Comparison of ENCODE assay signal across 23 cellular contexts in the genomic region with DNA sequence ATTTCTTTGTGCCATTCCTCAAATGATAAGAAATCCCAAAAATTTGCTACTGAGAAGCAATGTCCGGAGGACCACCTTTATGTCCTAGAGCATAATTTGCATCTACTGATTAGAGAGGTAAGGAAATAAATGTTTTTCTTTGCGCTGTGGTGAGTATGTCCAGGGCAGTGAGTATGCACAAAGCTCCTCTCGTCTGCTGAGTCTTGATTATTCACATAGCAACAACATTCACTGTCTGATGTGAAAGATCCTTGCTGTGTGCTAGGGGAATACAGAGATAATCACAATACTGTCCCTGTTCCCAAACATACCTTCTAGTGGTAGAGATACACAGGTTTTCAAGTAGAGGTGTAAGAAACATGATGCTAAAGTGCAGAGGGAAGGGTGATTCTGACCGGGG. TPM values are rescaled to one million over a fixed set of nuclear protein-coding genes. Genes with fewer than 3 reads are reported as not detected.
DNase-seq lines count a peak whose midpoint lies in the region; ATAC-seq, FAIRE-seq and TF ChIP-seq lines count a peak whose summit lies in the region.
"Had no signal": no experiment of that assay in that cellular context is flagged by ENCODE, and none has a peak within 500 bp of the region (broad histone marks: within the 10 kb centered on the region; RNA-seq: fewer than 3 reads in every experiment).

No MANE protein-coding gene starts in this region.

- no peaks in the 10 kb centered on the region for H4K20me1 ChIP-seq in HepG2 (ENCODE audit: insufficient read depth, low read length)

- no peak for DNase-seq in activated CD4-positive, alpha-beta T cell treated with anti-CD3 and anti-CD28 coated beads, Interleukin-2, amount 10 ng/mL, durations not matched to agents 24 days and 14 days
- no peak for DNase-seq in activated CD4-positive, alpha-beta T cell treated with anti-CD3 and anti-CD28 coated beads for 1 hour
- DNase-seq in HepG2 (ENCODE audit: low spot score) (no peak), right lobe of liver (no peak), trophoblast cell (no peak)
- DNase-seq in activated CD8-positive, alpha-beta memory T cell treated with anti-CD3 and anti-CD28 coated beads, Interleukin-2, amount 50 U/mL, for 4 hours: no peak
- DNase-seq: AML-193; Caco-2; CD4-positive, alpha-beta T cell; GOT3; H7; HFFc6 had no signal

- no peaks in the 10 kb centered on the region for H3K9me3 Mint-ChIP-seq in activated CD4-positive, alpha-beta T cell treated with anti-CD3 and anti-CD28 coated beads, Interleukin-2, amount 10 ng/mL, durations not matched to agents 24 days and 14 days
- H3K9me3 Mint-ChIP-seq in activated T-helper 17 cell treated with anti-CD3 and anti-CD28 coated beads, Interleukin-2, amount 50 U/mL, for 72 hours: no peaks in the 10 kb centered on the region
- H3K9me3 Mint-ChIP-seq: CD4-positive, alpha-beta T cell; HFFc6 had no signal

- H3K14ac ChIP-seq in trophoblast cell (ENCODE audit: low read length): no peak overlapping the region

- H3K36me3 Mint-ChIP-seq in activated CD4-positive, alpha-beta T cell treated with anti-CD3 and anti-CD28 coated beads, Interleukin-2, amount 10 ng/mL, durations not matched to agents 24 days and 14 days (ENCODE audit: low read depth): peaks cover 72% of the 10 kb centered on the region
- H3K36me3 Mint-ChIP-seq in activated T-helper 17 cell treated with anti-CD3 and anti-CD28 coated beads, Interleukin-2, amount 50 U/mL, for 72 hours (ENCODE audit: low read depth): peaks cover 100% of the 10 kb centered on the region

- no peak overlapping the region for H3K9ac ChIP-seq in HepG2 (ENCODE audit: insufficient read depth, low read depth, low read length)
- no peak overlapping the region for H3K9ac ChIP-seq in trophoblast cell (ENCODE audit: low read length)

- no peak overlapping the region for H3K4me3 ChIP-seq in HepG2 (replicated peaks in 1 of 3; ENCODE audit: insufficient read depth in 1 of 3, low read depth in 2 of 3, low read length in 3 of 3)
- no peak overlapping the region for H3K4me3 ChIP-seq in right lobe of liver
- H3K4me3 ChIP-seq in trophoblast cell (ENCODE audit: low read depth, low read length): no peak overlapping the region
- H3K4me3 ChIP-seq: A549 had no signal

- no peak overlapping the region for H3K4me2 ChIP-seq in HepG2 (ENCODE audit: low read depth, low read length)
- H3K4me2 ChIP-seq in trophoblast cell (ENCODE audit: low read length): no peak overlapping the region
- H3K4me2 ChIP-seq: A549 had no signal

- TF ChIP-seq RAD21 in HepG2 (CRISPR knock-in tag; IDR thresholded peaks at IDR 0.05): no peak

- no TSS peak for BruUV-seq in HepG2 (replicated peaks; lab: Mats Ljungman, UMichigan)

- peak overlapping the region; percentile 80 for H3K23ac ChIP-seq in trophoblast cell (ENCODE audit: low read length)

- H2BK12ac ChIP-seq in trophoblast cell (ENCODE audit: low read length): no peak overlapping the region

- H3K9me3 ChIP-seq in HepG2 (ENCODE audit: low read length) (no peaks in the 10 kb centered on the region), right lobe of liver (no peaks in the 10 kb centered on the region), trophoblast cell (ENCODE audit: insufficient read depth, low read depth, low read length) (no peaks in the 10 kb centered on the region)
- H3K9me3 ChIP-seq: A549, Caco-2 had no signal

- H2BK5ac ChIP-seq in trophoblast cell (ENCODE audit: low read depth, low read length, poor library complexity): no peak overlapping the region

- no peak overlapping the region for H4K8ac ChIP-seq in trophoblast cell (ENCODE audit: low read depth, low read length)

- H2AFZ ChIP-seq in HepG2 (ENCODE audit: low read length) (no peak overlapping the region), trophoblast cell (ENCODE audit: insufficient read depth, low read length, poor library complexity) (no peak overlapping the region)

- POLR2A ChIA-PET in HepG2 (lab: Yijun Ruan, JAX): interaction anchor here (1.3 to 4.1 kb wide), 2 partner anchors 12 to 56 kb away, joined by 5 to 13 read pairs; a partner anchor contains a TSS

- CTCF ChIA-PET in HepG2 (lab: Yijun Ruan, JAX; ENCODE audit: low intra/inter-chr PET ratio, low total read pairs): no interaction called here

- H3K27me3 Mint-ChIP-seq in activated CD4-positive, alpha-beta T cell treated with anti-CD3 and anti-CD28 coated beads, Interleukin-2, amount 10 ng/mL, durations not matched to agents 24 days and 14 days: no peaks in the 10 kb centered on the region
- H3K27me3 Mint-ChIP-seq in activated T-helper 17 cell treated with anti-CD3 and anti-CD28 coated beads, Interleukin-2, amount 50 U/mL, for 72 hours: no peaks in the 10 kb centered on the region
- H3K27me3 Mint-ChIP-seq: CD4-positive, alpha-beta T cell had no signal

- H3K27ac ChIP-seq in HepG2 (ENCODE audit: extremely low read length, insufficient read depth, low read length): no peak overlapping the region
- H3K27ac ChIP-seq in right lobe of liver: no peak overlapping the region
- no peak overlapping the region for H3K27ac ChIP-seq in trophoblast cell (ENCODE audit: low read depth, low read length)
- H3K27ac ChIP-seq: 22Rv1, A549, C4-2B, HL-60 had no signal

- H4K12ac ChIP-seq in trophoblast cell (ENCODE audit: low read depth, low read length): no peak overlapping the region

- no peak overlapping the region for H2AK5ac ChIP-seq in trophoblast cell (ENCODE audit: low read length)

- TF ChIP-seq POLR2A in HepG2 (IDR thresholded peaks at IDR 0.05; ENCODE audit: insufficient read depth in 1 of 2, low read depth in 2 of 2, low read length in 2 of 2) (no peak), right lobe of liver (IDR thresholded peaks at IDR 0.05) (no peak)

- H3K27ac Mint-ChIP-seq in activated CD4-positive, alpha-beta T cell treated with anti-CD3 and anti-CD28 coated beads, Interleukin-2, amount 10 ng/mL, durations not matched to agents 24 days and 14 days: peak overlapping the region; percentile 23
- peak overlapping the region; percentile 3 for H3K27ac Mint-ChIP-seq in activated T-helper 17 cell treated with anti-CD3 and anti-CD28 coated beads, Interleukin-2, amount 50 U/mL, for 72 hours
- H3K27ac Mint-ChIP-seq: CD4-positive, alpha-beta T cell; HFFc6 had no signal

- no peak for TF ChIP-seq EP300 in HepG2 (IDR thresholded peaks at IDR 0.05; ENCODE audit: low read depth in 2 of 2, low read length in 2 of 2)
- no peak for TF ChIP-seq EP300 in HepG2 (CRISPR knock-in tag; IDR thresholded peaks at IDR 0.05; ENCODE audit: borderline replicate concordance)

- peaks cover 3% of the 10 kb centered on the region for H3K4me1 Mint-ChIP-seq in activated CD4-positive, alpha-beta T cell treated with anti-CD3 and anti-CD28 coated beads, Interleukin-2, amount 10 ng/mL, durations not matched to agents 24 days and 14 days
- no peaks in the 10 kb centered on the region for H3K4me1 Mint-ChIP-seq in activated T-helper 17 cell treated with anti-CD3 and anti-CD28 coated beads, Interleukin-2, amount 50 U/mL, for 72 hours

- FAIRE-seq in HepG2 (lab: Jason Lieb, UNC): no peak
- FAIRE-seq: A549, D721Med, G401.6, GM12891 had no signal

- H4K91ac ChIP-seq in trophoblast cell (ENCODE audit: low read depth, low read length): no peak overlapping the region

- H3K18ac ChIP-seq in trophoblast cell (ENCODE audit: low read length): no peak overlapping the region

- H3K79me1 ChIP-seq in trophoblast cell (ENCODE audit: low read length): no peaks in the 10 kb centered on the region

- no peak overlapping the region for H3K4me3 Mint-ChIP-seq in activated CD4-positive, alpha-beta T cell treated with anti-CD3 and anti-CD28 coated beads, Interleukin-2, amount 10 ng/mL, durations not matched to agents 24 days and 14 days
- H3K4me3 Mint-ChIP-seq in activated T-helper 17 cell treated with anti-CD3 and anti-CD28 coated beads, Interleukin-2, amount 50 U/mL, for 72 hours: no peak overlapping the region
- H3K4me3 Mint-ChIP-seq: CD4-positive, alpha-beta T cell; HFFc6 had no signal

- no peaks in the 10 kb centered on the region for H3K27me3 ChIP-seq in HepG2 (ENCODE audit: control insufficient read depth in 1 of 2, insufficient read depth in 2 of 2, low read length in 2 of 2)
- no peaks in the 10 kb centered on the region for H3K27me3 ChIP-seq in right lobe of liver
- H3K27me3 ChIP-seq in trophoblast cell (ENCODE audit: insufficient read depth, low read length): no peaks in the 10 kb centered on the region

- H2BK120ac ChIP-seq in trophoblast cell (ENCODE audit: insufficient read depth, low read length, poor library complexity): no peak overlapping the region

- ATAC-seq in HepG2: no peak
- no peak for ATAC-seq in right lobe of liver
- no peak for ATAC-seq in activated T-helper 17 cell treated with anti-CD3 and anti-CD28 coated beads, Interleukin-2, amount 50 U/mL, for 72 hours (replicated peaks)
- ATAC-seq in GM18909 (IDR thresholded peaks at IDR 0.05; ENCODE audit: poor library complexity, unreplicated experiment): no peak
- ATAC-seq: A549, HCT116 had no signal

- H3K4me1 ChIP-seq in HepG2 (ENCODE audit: insufficient read depth, low read length) (0 out of 2 replicates have a peak, but pooled peaks cover under 1% of the 10 kb centered on the region), right lobe of liver (no peaks in the 10 kb centered on the region), trophoblast cell (ENCODE audit: control insufficient read depth in 1 of 2, insufficient read depth in 2 of 2, low read length in 2 of 2) (no peaks in the 10 kb centered on the region)
- H3K4me1 ChIP-seq: A549 had no signal

- H3K4ac ChIP-seq in trophoblast cell (ENCODE audit: low read depth, low read length): no peak overlapping the region

- in situ Hi-C loops in HepG2 (cut with HindIII; ENCODE audit: extremely low pct_ligation_motif_present, low pct_unique_long_range_greater_than_20kb): no loop called here

- H3K79me2 ChIP-seq in HepG2 (ENCODE audit: insufficient read depth, low read length): no peaks in the 10 kb centered on the region
- no peaks in the 10 kb centered on the region for H3K79me2 ChIP-seq in trophoblast cell (ENCODE audit: control insufficient read depth, insufficient read depth, low read length, poor library complexity)

- intact Hi-C loops in activated CD4-positive, alpha-beta T cell treated with anti-CD3 and anti-CD28 coated beads, Interleukin-2, amount 10 ng/mL, durations not matched to agents 24 days and 14 days (cut with micrococcal nuclease): no loop called here
- intact Hi-C loops in HepG2 (cut with micrococcal nuclease; ENCODE audit: unreplicated experiment) (no loop called here), right lobe of liver (cut with DNase I) (no loop called here)

- TF ChIP-seq CTCF in HepG2 (CRISPR knock-in tag; IDR thresholded peaks at IDR 0.05) (no peak), right lobe of liver (IDR thresholded peaks at IDR 0.05) (no peak)

- H3K36me3 ChIP-seq in HepG2 (replicated peaks in 1 of 2; ENCODE audit: control insufficient read depth in 1 of 2, insufficient read depth in 2 of 2, low read length in 2 of 2): peaks cover 15 to 78% of the 10 kb centered on the region in 2 experiments
- H3K36me3 ChIP-seq in right lobe of liver: peaks cover 0 to 91% (median 45%) of the 10 kb centered on the region in 4 donors
- peaks cover 27 to 44% of the 10 kb centered on the region in 2 experiments for H3K36me3 ChIP-seq in trophoblast cell (ENCODE audit: control insufficient read depth in 1 of 2, insufficient read depth in 2 of 2, low read length in 2 of 2)

- 100% methylated on average over 4 of the region's 4 CpGs for WGBS in HepG2 (ENCODE audit: low lambda C conversion rate)
- WGBS in right lobe of liver (ENCODE audit: insufficient coverage, low coverage, low lambda C conversion rate, missing lambda C conversion rate): 67% methylated on average over 2 of the region's 4 CpGs
- WGBS in trophoblast cell (ENCODE audit: extremely low coverage, insufficient coverage, insufficient read length): no CpG with 5 or more reads among the region's 4 CpGs

RNA-seq across cellular contexts. Expression of a gene that starts 12.3 kb away (rescaled TPM):
- 48.5 and 55.1 TPM in 2 replicates for total RNA-seq in activated CD4-positive, alpha-beta T cell treated with anti-CD3 and anti-CD28 coated beads, Interleukin-2, amount 10 ng/mL, durations not matched to agents 24 days and 14 days
- total RNA-seq in HepG2 (2016; rRNA removed; fragmentation: Illumina TruSeq; extraction: Trizol) (31.3 and 37.0 TPM in 2 replicates), right lobe of liver (10 to 100 TPM in 1 of 6 experiments, 1 to 10 TPM in 5; 4.8 to 10.1 (median 8.5) TPM)
- total RNA-seq in HepG2 (2016; cell fraction: cytosol; rRNA removed; fragmentation: Illumina TruSeq; extraction: Trizol; ENCODE audit: low read depth): 8.3 and 9.8 TPM in 2 replicates
- 31.5 and 35.3 TPM in 2 replicates for total RNA-seq in HepG2 (2016; cell fraction: insoluble cytoplasmic fraction; rRNA removed; fragmentation: Illumina TruSeq; extraction: Trizol)
- 11.6 and 12.4 TPM in 2 replicates for total RNA-seq in HepG2 (2016; cell fraction: membrane; rRNA removed; fragmentation: Illumina TruSeq; extraction: Trizol)
- 49.0 and 52.1 TPM in 2 replicates for total RNA-seq in HepG2 (2016; cell fraction: nucleus; rRNA removed; fragmentation: Illumina TruSeq; extraction: Trizol)
- polyA plus RNA-seq in HepG2 (2011; rRNA removed): 18.0 and 23.1 TPM in 2 replicates
- polyA plus RNA-seq in HepG2 (2011; cell fraction: cytosol; rRNA removed): 6.8 and 9.6 TPM in 2 replicates
- 43.3 and 55.5 TPM in 2 replicates for polyA plus RNA-seq in HepG2 (2011; cell fraction: nucleus; rRNA removed)
- polyA plus RNA-seq in HepG2 (2012): 11.6 and 17.1 TPM in 2 replicates
- 1.0 and 1.4 TPM in 2 replicates for polyA plus RNA-seq in HepG2 (2016; cell fraction: cytosol; fragmentation: Illumina TruSeq; extraction: Trizol; ENCODE audit: low read depth)
- polyA plus RNA-seq in HepG2 (2016; cell fraction: insoluble cytoplasmic fraction; fragmentation: Illumina TruSeq; extraction: Trizol; ENCODE audit: low read depth): 27.1 and 28.5 TPM in 2 replicates
- 2.1 and 2.8 TPM in 2 replicates for polyA plus RNA-seq in HepG2 (2016; cell fraction: membrane; fragmentation: Illumina TruSeq; extraction: Trizol; ENCODE audit: low read depth)
- polyA plus RNA-seq in HepG2 (2016; cell fraction: nucleus; fragmentation: Illumina TruSeq; extraction: Trizol; ENCODE audit: insufficient read depth, low read depth): 64.6 and 73.7 TPM in 2 replicates
- polyA minus RNA-seq in HepG2 (2011; rRNA and poly(A)+ RNA removed; ENCODE audit: low replicate concordance): 19.9 and 28.6 TPM in 2 replicates
- polyA minus RNA-seq in HepG2 (2011; cell fraction: cytosol; rRNA and poly(A)+ RNA removed): 7.9 and 9.3 TPM in 2 replicates
- polyA minus RNA-seq in HepG2 (2011; cell fraction: nucleus; rRNA and poly(A)+ RNA removed): 90.1 and 95.1 TPM in 2 replicates
- 10 to 100 TPM; 38.7 to 42.3 TPM for total RNA-seq in activated T-helper 17 cell treated with anti-CD3 and anti-CD28 coated beads, Interleukin-2, amount 50 U/mL, for 72 hours
- polyA plus RNA-seq in trophoblast cell (2013): 22.5 and 23.6 TPM in 2 replicates

RNA-seq across cellular contexts. Expression of a gene that starts 54.0 kb away (rescaled TPM):
- total RNA-seq in activated CD4-positive, alpha-beta T cell treated with anti-CD3 and anti-CD28 coated beads, Interleukin-2, amount 10 ng/mL, durations not matched to agents 24 days and 14 days: not detected in 2 replicates
- total RNA-seq in HepG2 (2016; rRNA removed; fragmentation: Illumina TruSeq; extraction: Trizol) (not detected in 2 replicates), right lobe of liver (not detected)
- total RNA-seq in HepG2 (2016; cell fraction: cytosol; rRNA removed; fragmentation: Illumina TruSeq; extraction: Trizol; ENCODE audit: low read depth): not detected in 2 replicates
- total RNA-seq in HepG2 (2016; cell fraction: insoluble cytoplasmic fraction; rRNA removed; fragmentation: Illumina TruSeq; extraction: Trizol): not detected in 2 replicates
- total RNA-seq in HepG2 (2016; cell fraction: membrane; rRNA removed; fragmentation: Illumina TruSeq; extraction: Trizol): not detected in 2 replicates
- total RNA-seq in HepG2 (2016; cell fraction: nucleus; rRNA removed; fragmentation: Illumina TruSeq; extraction: Trizol): not detected in 2 replicates
- polyA plus RNA-seq in HepG2 (2011; rRNA removed): 0.03 TPM in 1 of 2 replicates, not detected in the other
- polyA plus RNA-seq in HepG2 (2011; cell fraction: cytosol; rRNA removed): 0.08 TPM in 1 of 2 replicates, not detected in the other
- 0.05 TPM in 1 of 2 replicates, not detected in the other for polyA plus RNA-seq in HepG2 (2011; cell fraction: nucleus; rRNA removed)
- polyA plus RNA-seq in HepG2 (2012): 0.05 and 0.11 TPM in 2 replicates
- not detected in 2 replicates for polyA plus RNA-seq in HepG2 (2016; cell fraction: cytosol; fragmentation: Illumina TruSeq; extraction: Trizol; ENCODE audit: low read depth)
- polyA plus RNA-seq in HepG2 (2016; cell fraction: insoluble cytoplasmic fraction; fragmentation: Illumina TruSeq; extraction: Trizol; ENCODE audit: low read depth): not detected in 2 replicates
- not detected in 2 replicates for polyA plus RNA-seq in HepG2 (2016; cell fraction: membrane; fragmentation: Illumina TruSeq; extraction: Trizol; ENCODE audit: low read depth)
- not detected in 2 replicates for polyA plus RNA-seq in HepG2 (2016; cell fraction: nucleus; fragmentation: Illumina TruSeq; extraction: Trizol; ENCODE audit: insufficient read depth, low read depth)
- polyA minus RNA-seq in HepG2 (2011; rRNA and poly(A)+ RNA removed; ENCODE audit: low replicate concordance): not detected in 2 replicates
- polyA minus RNA-seq in HepG2 (2011; cell fraction: cytosol; rRNA and poly(A)+ RNA removed): not detected in 2 replicates
- 0.26 and 0.99 TPM in 2 replicates for polyA minus RNA-seq in HepG2 (2011; cell fraction: nucleus; rRNA and poly(A)+ RNA removed)
- not detected for total RNA-seq in activated T-helper 17 cell treated with anti-CD3 and anti-CD28 coated beads, Interleukin-2, amount 50 U/mL, for 72 hours
- 0.18 and 0.22 TPM in 2 replicates for polyA plus RNA-seq in trophoblast cell (2013)
- total RNA-seq: CD4-positive, alpha-beta T cell; HT1080 had no signal

RNA-seq across cellular contexts. Expression of a gene that starts 55.0 kb away (rescaled TPM):
- total RNA-seq in activated CD4-positive, alpha-beta T cell treated with anti-CD3 and anti-CD28 coated beads, Interleukin-2, amount 10 ng/mL, durations not matched to agents 24 days and 14 days: 21.6 and 22.2 TPM in 2 replicates
- total RNA-seq in HepG2 (2016; rRNA removed; fragmentation: Illumina TruSeq; extraction: Trizol) (50.1 and 68.3 TPM in 2 replicates), right lobe of liver (100 to 1,000 TPM in 4 of 6 experiments, 10 to 100 TPM in 2; 79.9 to 204 (median 124) TPM)
- 25.7 and 26.9 TPM in 2 replicates for total RNA-seq in HepG2 (2016; cell fraction: cytosol; rRNA removed; fragmentation: Illumina TruSeq; extraction: Trizol; ENCODE audit: low read depth)
- total RNA-seq in HepG2 (2016; cell fraction: insoluble cytoplasmic fraction; rRNA removed; fragmentation: Illumina TruSeq; extraction: Trizol): 51.7 and 81.8 TPM in 2 replicates
- total RNA-seq in HepG2 (2016; cell fraction: membrane; rRNA removed; fragmentation: Illumina TruSeq; extraction: Trizol): 18.4 and 20.7 TPM in 2 replicates
- 25.8 and 27.7 TPM in 2 replicates for total RNA-seq in HepG2 (2016; cell fraction: nucleus; rRNA removed; fragmentation: Illumina TruSeq; extraction: Trizol)
- polyA plus RNA-seq in HepG2 (2011; rRNA removed): 36.1 and 42.7 TPM in 2 replicates
- polyA plus RNA-seq in HepG2 (2011; cell fraction: cytosol; rRNA removed): 17.5 and 31.2 TPM in 2 replicates
- 16.4 and 20.9 TPM in 2 replicates for polyA plus RNA-seq in HepG2 (2011; cell fraction: nucleus; rRNA removed)
- 50.3 and 62.2 TPM in 2 replicates for polyA plus RNA-seq in HepG2 (2012)
- 4.0 TPM in 2 replicates for polyA plus RNA-seq in HepG2 (2016; cell fraction: cytosol; fragmentation: Illumina TruSeq; extraction: Trizol; ENCODE audit: low read depth)
- 54.3 and 55.1 TPM in 2 replicates for polyA plus RNA-seq in HepG2 (2016; cell fraction: insoluble cytoplasmic fraction; fragmentation: Illumina TruSeq; extraction: Trizol; ENCODE audit: low read depth)
- polyA plus RNA-seq in HepG2 (2016; cell fraction: membrane; fragmentation: Illumina TruSeq; extraction: Trizol; ENCODE audit: low read depth): 7.4 and 7.6 TPM in 2 replicates
- polyA plus RNA-seq in HepG2 (2016; cell fraction: nucleus; fragmentation: Illumina TruSeq; extraction: Trizol; ENCODE audit: insufficient read depth, low read depth): 29.7 and 38.5 TPM in 2 replicates
- polyA minus RNA-seq in HepG2 (2011; rRNA and poly(A)+ RNA removed; ENCODE audit: low replicate concordance): 12.3 and 13.3 TPM in 2 replicates
- polyA minus RNA-seq in HepG2 (2011; cell fraction: cytosol; rRNA and poly(A)+ RNA removed): 33.1 and 37.5 TPM in 2 replicates
- 40.4 and 47.0 TPM in 2 replicates for polyA minus RNA-seq in HepG2 (2011; cell fraction: nucleus; rRNA and poly(A)+ RNA removed)
- total RNA-seq in activated T-helper 17 cell treated with anti-CD3 and anti-CD28 coated beads, Interleukin-2, amount 50 U/mL, for 72 hours: 10 to 100 TPM; 27.2 to 51.7 TPM
- polyA plus RNA-seq in trophoblast cell (2013): 11.3 and 12.1 TPM in 2 replicates

RNA-seq across cellular contexts. Expression of a gene that starts 55.1 kb away (rescaled TPM):
- 328 and 342 TPM in 2 replicates for total RNA-seq in activated CD4-positive, alpha-beta T cell treated with anti-CD3 and anti-CD28 coated beads, Interleukin-2, amount 10 ng/mL, durations not matched to agents 24 days and 14 days
- total RNA-seq in HepG2 (2016; rRNA removed; fragmentation: Illumina TruSeq; extraction: Trizol) (96.9 and 207 TPM in 2 replicates), right lobe of liver (10 to 100 TPM; 28.0 to 69.2 (median 49.3) TPM)
- total RNA-seq in HepG2 (2016; cell fraction: cytosol; rRNA removed; fragmentation: Illumina TruSeq; extraction: Trizol; ENCODE audit: low read depth): 320 and 373 TPM in 2 replicates
- 98.4 and 219 TPM in 2 replicates for total RNA-seq in HepG2 (2016; cell fraction: insoluble cytoplasmic fraction; rRNA removed; fragmentation: Illumina TruSeq; extraction: Trizol)
- 240 and 274 TPM in 2 replicates for total RNA-seq in HepG2 (2016; cell fraction: membrane; rRNA removed; fragmentation: Illumina TruSeq; extraction: Trizol)
- total RNA-seq in HepG2 (2016; cell fraction: nucleus; rRNA removed; fragmentation: Illumina TruSeq; extraction: Trizol): 644 and 668 TPM in 2 replicates
- polyA plus RNA-seq in HepG2 (2011; rRNA removed): 99.6 and 132 TPM in 2 replicates
- polyA plus RNA-seq in HepG2 (2011; cell fraction: cytosol; rRNA removed): 31.0 and 42.4 TPM in 2 replicates
- 212 and 272 TPM in 2 replicates for polyA plus RNA-seq in HepG2 (2011; cell fraction: nucleus; rRNA removed)
- polyA plus RNA-seq in HepG2 (2012): 164 and 195 TPM in 2 replicates
- polyA plus RNA-seq in HepG2 (2016; cell fraction: cytosol; fragmentation: Illumina TruSeq; extraction: Trizol; ENCODE audit: low read depth): 299 and 310 TPM in 2 replicates
- 128 and 141 TPM in 2 replicates for polyA plus RNA-seq in HepG2 (2016; cell fraction: insoluble cytoplasmic fraction; fragmentation: Illumina TruSeq; extraction: Trizol; ENCODE audit: low read depth)
- polyA plus RNA-seq in HepG2 (2016; cell fraction: membrane; fragmentation: Illumina TruSeq; extraction: Trizol; ENCODE audit: low read depth): 203 and 217 TPM in 2 replicates
- polyA plus RNA-seq in HepG2 (2016; cell fraction: nucleus; fragmentation: Illumina TruSeq; extraction: Trizol; ENCODE audit: insufficient read depth, low read depth): 962 and 1,010 TPM in 2 replicates
- polyA minus RNA-seq in HepG2 (2011; rRNA and poly(A)+ RNA removed; ENCODE audit: low replicate concordance): 44.5 and 146 TPM in 2 replicates
- polyA minus RNA-seq in HepG2 (2011; cell fraction: cytosol; rRNA and poly(A)+ RNA removed): 58.0 and 63.0 TPM in 2 replicates
- 1,028 and 1,029 TPM in 2 replicates for polyA minus RNA-seq in HepG2 (2011; cell fraction: nucleus; rRNA and poly(A)+ RNA removed)
- total RNA-seq in activated T-helper 17 cell treated with anti-CD3 and anti-CD28 coated beads, Interleukin-2, amount 50 U/mL, for 72 hours: 100 to 1,000 TPM; 262 to 270 TPM
- polyA plus RNA-seq in trophoblast cell (2013): 148 and 162 TPM in 2 replicates
